ENCODE assay signal across 15 cellular contexts in the genomic region with DNA sequence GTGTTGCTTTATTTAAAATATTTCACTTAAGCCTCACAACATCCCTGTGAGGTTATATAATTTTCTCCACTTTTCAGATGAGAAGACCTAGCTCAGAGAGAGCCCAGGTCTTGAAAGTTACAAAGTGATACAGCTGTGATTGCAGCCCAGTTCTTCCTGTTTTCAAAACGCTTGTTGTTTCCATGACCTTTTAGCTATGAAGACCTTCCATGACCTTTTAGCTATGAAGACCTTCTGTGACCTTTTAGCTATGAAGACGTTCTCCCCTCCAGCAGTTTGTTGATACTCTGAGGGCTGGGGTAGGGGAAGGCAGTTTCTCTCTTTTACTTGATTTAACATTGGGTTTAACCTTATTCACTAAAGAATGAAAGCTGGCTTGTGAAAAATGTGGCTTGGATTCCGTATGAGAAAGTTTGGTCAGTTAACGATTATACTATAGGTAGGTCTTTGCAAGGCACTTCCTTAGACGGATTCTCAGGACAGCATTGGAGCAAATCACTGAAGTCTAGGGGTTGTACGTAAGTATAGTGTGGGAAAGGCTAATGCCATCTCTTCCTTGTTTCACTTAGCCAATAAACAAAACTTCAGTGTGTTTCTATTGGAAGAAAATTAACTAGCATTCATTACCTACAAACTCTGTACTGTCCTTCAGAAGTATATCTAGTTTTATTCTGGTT.
"Had no signal": no experiment of that assay in that cellular context is flagged by ENCODE, and none has a peak within 500 bp of the region (broad histone marks: within the 10 kb centered on the region; RNA-seq: fewer than 3 reads in every experiment).

No MANE protein-coding gene starts in this region.

- H3K4me3 ChIP-seq: breast epithelium, dorsolateral prefrontal cortex, lower lobe of right lung, skin epidermis, tibial nerve had no signal

- H3K27me3 ChIP-seq: breast epithelium, dorsolateral prefrontal cortex, tibial nerve had no signal

- H3K9me3 ChIP-seq: breast epithelium, lower lobe of right lung, tibial nerve had no signal

- H3K4me3 Mint-ChIP-seq: activated naive CD8-positive, alpha-beta T cell had no signal

- H3K36me3 ChIP-seq: breast epithelium, tibial nerve had no signal

- H3K27ac ChIP-seq: breast epithelium, lower lobe of right lung, tibial nerve, VCaP had no signal

- H3K27me3 Mint-ChIP-seq: activated naive CD8-positive, alpha-beta T cell had no signal

- H3K4me1 ChIP-seq: breast epithelium, lower lobe of right lung had no signal

- ATAC-seq: lower lobe of right lung had no signal

- DNase-seq: activated CD4-positive, alpha-beta T cell treated with anti-CD3 and anti-CD28 coated beads for 4 hours; activated effector memory CD4-positive, alpha-beta T cell treated with Interleukin-2 at 50 U/mL for 16 hours; activated T-cell treated with anti-CD3 and anti-CD28 coated beads, Interleukin-2, amount 50 U/mL, for 1 hour; anterior cingulate cortex; dorsolateral prefrontal cortex; lower lobe of right lung; midbrain; retina; stimulated activated CD4-positive, alpha-beta T cell treated with anti-CD3 and anti-CD28 coated beads, Interleukin-4, amount 100 ng/mL, for 4 hours; T-helper 1 cell had no signal

- H3K27ac Mint-ChIP-seq: activated naive CD8-positive, alpha-beta T cell had no signal
